8 cellular contexts compared by ENCODE assay signal in the genomic region with DNA sequence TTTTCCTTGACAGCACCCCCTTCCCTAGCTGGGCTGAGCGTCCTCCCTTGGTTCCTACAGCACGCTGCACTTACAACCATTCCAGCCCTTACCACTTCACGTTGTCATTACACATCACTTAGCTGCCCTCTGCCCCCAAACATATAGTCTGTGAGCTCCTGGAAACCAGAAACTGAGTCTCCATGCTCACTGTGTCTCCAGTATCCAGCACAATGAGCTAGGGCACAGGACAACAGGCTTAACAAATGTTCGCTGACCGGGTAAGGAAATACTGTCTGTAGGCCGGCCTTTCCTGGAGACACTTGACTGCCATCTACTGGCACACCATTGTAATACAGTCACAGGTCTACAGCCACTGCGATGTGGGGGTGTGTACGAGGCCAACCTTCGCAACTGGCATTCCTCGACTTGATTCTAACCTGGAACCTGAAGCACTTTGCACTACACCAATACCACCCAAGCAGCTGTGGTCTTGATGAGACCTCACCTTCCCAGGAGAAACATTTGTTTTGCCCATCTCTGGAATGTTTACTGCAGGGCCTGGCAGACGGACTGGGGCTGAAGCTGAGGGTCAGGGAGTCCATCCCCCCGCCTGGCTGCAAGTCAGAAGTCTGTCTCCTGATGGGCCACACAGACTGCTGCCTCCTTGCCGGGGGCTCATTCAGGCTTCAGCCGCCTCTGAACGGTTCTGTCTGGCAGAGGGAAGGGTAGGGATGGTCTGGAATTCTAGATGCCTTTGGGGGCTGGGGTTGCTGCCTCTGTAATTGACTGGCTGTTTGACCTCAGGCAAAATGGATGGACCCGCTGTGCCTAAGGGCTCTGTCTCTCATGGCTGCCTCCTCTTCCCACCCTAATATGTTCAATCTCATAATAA.
DNase-seq lines count a peak whose midpoint lies in the region; ATAC-seq and TF ChIP-seq lines count a peak whose summit lies in the region.

No MANE protein-coding gene starts in this region.

- H4K20me1 ChIP-seq in OCI-LY3 (ENCODE audit: insufficient read depth, low read length) = no peaks in the 10 kb centered on the region

- no peaks in the 10 kb centered on the region for H3K4me1 ChIP-seq in OCI-LY3 (ENCODE audit: low read length)

- no peak overlapping the region for H3K4me3 ChIP-seq in OCI-LY3 (ENCODE audit: low read length)

- H3K27ac Mint-ChIP-seq in CD14-positive monocyte = no peak overlapping the region
- H3K27ac Mint-ChIP-seq in HFFc6 = no peak overlapping the region
- peak overlapping the region; percentile 89 for H3K27ac Mint-ChIP-seq in glutamatergic neuron (ENCODE audit: unreplicated experiment)
- H3K27ac Mint-ChIP-seq in osteocyte (ENCODE audit: unreplicated experiment) = no peak overlapping the region

- DNase-seq in CD14-positive monocyte (ENCODE audit: low spot score) (peak; percentile 49), HFFc6 (peak; percentile 73), glutamatergic neuron (peak; percentile 73), osteocyte (ENCODE audit: extremely low spot score, unreplicated experiment) (no peak), SW 1271 (lab: John Stamatoyannopoulos, UW) (no peak)
- DNase-seq in activated naive CD4-positive, alpha-beta T cell treated with anti-CD3 and anti-CD28 coated beads, Interleukin-2, amount 50 U/mL, for 16 hours = peak; percentile 18

- H3K27me3 ChIP-seq in OCI-LY3 (ENCODE audit: low read depth, low read length) = peaks cover 32% of the 10 kb centered on the region

- H3K79me2 ChIP-seq in OCI-LY3 (ENCODE audit: low read length) = no peaks in the 10 kb centered on the region

- peak overlapping the region; percentile 42 for H3K4me2 ChIP-seq in OCI-LY3 (ENCODE audit: low read length)

- no peak overlapping the region for H3K4me3 Mint-ChIP-seq in CD14-positive monocyte
- no peak overlapping the region for H3K4me3 Mint-ChIP-seq in HFFc6
- H3K4me3 Mint-ChIP-seq in glutamatergic neuron (ENCODE audit: unreplicated experiment) = no peak overlapping the region
- no peak overlapping the region for H3K4me3 Mint-ChIP-seq in osteocyte (ENCODE audit: unreplicated experiment)

- no peak overlapping the region for H3K27ac ChIP-seq in OCI-LY3 (ENCODE audit: low read length)

- H3K4me1 Mint-ChIP-seq in CD14-positive monocyte = no peaks in the 10 kb centered on the region
- peaks cover 21% of the 10 kb centered on the region for H3K4me1 Mint-ChIP-seq in HFFc6 (ENCODE audit: low read depth)
- peaks cover 30% of the 10 kb centered on the region for H3K4me1 Mint-ChIP-seq in glutamatergic neuron (ENCODE audit: low read depth, unreplicated experiment)
- H3K4me1 Mint-ChIP-seq in osteocyte (ENCODE audit: unreplicated experiment) = peaks cover 2% of the 10 kb centered on the region

- peak overlapping the region; percentile 95 for H2AFZ ChIP-seq in OCI-LY3 (ENCODE audit: low read depth, low read length)

- ATAC-seq in HG02884 (IDR thresholded peaks at IDR 0.05; ENCODE audit: unreplicated experiment) = no peak

- H3K9ac ChIP-seq in OCI-LY3 (ENCODE audit: low read length) = no peak overlapping the region

- H3K9me3 ChIP-seq in OCI-LY3 (ENCODE audit: insufficient read depth, low read length) = no peaks in the 10 kb centered on the region

- intact Hi-C loops in CD14-positive monocyte (cut with micrococcal nuclease) = loop anchor here in 1 of 2 donors (5.0 to 10.0 kb wide), 2 partner anchors 331 to 459 kb away; no protein-coding TSS in a partner anchor

- no peaks in the 10 kb centered on the region for H3K36me3 ChIP-seq in OCI-LY3 (replicated peaks; ENCODE audit: low read depth, low read length)

- TF ChIP-seq CTCF in CD14-positive monocyte (IDR thresholded peaks at IDR 0.05) (peak; percentile 73), HFFc6 (IDR thresholded peaks at IDR 0.05) (peak; percentile 90), OCI-LY3 (IDR thresholded peaks at IDR 0.05; ENCODE audit: low read depth, low read length) (peak; percentile 88), glutamatergic neuron (IDR thresholded peaks at IDR 0.05; ENCODE audit: partially characterized antibody, unreplicated experiment) (peak; percentile 75), osteocyte (IDR thresholded peaks at IDR 0.05) (peak; percentile 84)

- H3K9me3 Mint-ChIP-seq in CD14-positive monocyte = no peaks in the 10 kb centered on the region
- H3K9me3 Mint-ChIP-seq in HFFc6 = no peaks in the 10 kb centered on the region
- H3K9me3 Mint-ChIP-seq in glutamatergic neuron (ENCODE audit: unreplicated experiment) = peaks cover 1% of the 10 kb centered on the region
- no peaks in the 10 kb centered on the region for H3K9me3 Mint-ChIP-seq in osteocyte (ENCODE audit: unreplicated experiment)

- H3K27me3 Mint-ChIP-seq in CD14-positive monocyte (ENCODE audit: low read depth in 3 of 3) (peaks cover 2 to 8% (median 2%) of the 10 kb centered on the region in 3 donors), HFFc6 (ENCODE audit: insufficient read depth) (peaks cover 12% of the 10 kb centered on the region), glutamatergic neuron (ENCODE audit: unreplicated experiment) (peaks cover 6% of the 10 kb centered on the region), osteocyte (ENCODE audit: unreplicated experiment) (peaks cover 3% of the 10 kb centered on the region)

- no peaks in the 10 kb centered on the region for H3K36me3 Mint-ChIP-seq in CD14-positive monocyte
- H3K36me3 Mint-ChIP-seq in HFFc6 (ENCODE audit: low read depth) = no peaks in the 10 kb centered on the region
- H3K36me3 Mint-ChIP-seq in glutamatergic neuron (ENCODE audit: unreplicated experiment) = no peaks in the 10 kb centered on the region
- no peaks in the 10 kb centered on the region for H3K36me3 Mint-ChIP-seq in osteocyte (ENCODE audit: unreplicated experiment)

Comparison
In these comparisons a context has a peak if more than half of its experiments do, and no peak if none do; other contexts are left out.
1. DNase-seq: peak in CD14-positive monocyte (single experiment), HFFc6 (single experiment), activated naive CD4-positive, alpha-beta T cell treated with anti-CD3 and anti-CD28 coated beads, Interleukin-2, amount 50 U/mL, for 16 hours (single experiment) and glutamatergic neuron (single experiment); none in osteocyte (single experiment) and SW 1271 (0 of 2).
2. Peak in every context shown above with its lines, with median percentiles within 50 percentile points of each other: CTCF ChIP-seq.